ENCODE assay signal across 8 cellular contexts in the genomic region with DNA sequence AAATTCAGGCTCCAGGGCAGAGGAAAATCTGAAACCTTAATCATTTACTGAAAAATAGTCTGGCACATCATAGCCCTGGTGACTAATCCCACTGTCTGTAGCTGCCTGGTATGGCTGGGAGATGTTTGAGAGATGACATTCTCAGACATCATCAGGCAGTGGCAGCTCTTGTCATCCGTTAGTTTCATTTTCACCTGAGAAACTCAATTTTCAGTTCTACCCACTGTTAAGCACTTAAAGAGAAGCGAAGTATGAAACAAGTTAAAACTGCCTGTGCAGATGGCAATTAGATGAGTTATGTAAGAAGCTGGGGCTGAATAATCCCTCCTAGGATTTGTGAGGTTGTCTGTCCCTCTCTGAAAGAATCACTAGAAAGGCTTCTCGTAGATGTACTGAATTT.
DNase-seq lines count a peak whose midpoint lies in the region; ATAC-seq and TF ChIP-seq lines count a peak whose summit lies in the region.

No MANE protein-coding gene starts in this region.

- H4K20me1 ChIP-seq in IMR-90 (ENCODE audit: insufficient read depth, low read length) = no peaks in the 10 kb centered on the region

- peak overlapping the region; percentile 45 for H2BK20ac ChIP-seq in IMR-90 (ENCODE audit: low read depth, low read length)

- peak overlapping the region; percentile 51; the same call in 1 of the 3 replicates for H2BK15ac ChIP-seq in IMR-90 (ENCODE audit: low read depth, low read length)

- dilution Hi-C loops in IMR-90 (cut with HindIII; ENCODE audit: low sequenced_read_pairs, unreplicated experiment) = no loop called here

- H2BK120ac ChIP-seq in IMR-90 (ENCODE audit: low read depth, low read length) = peak overlapping the region; percentile 32

- peak overlapping the region; percentile 0; the same call in 1 of the 2 replicates for H3K18ac ChIP-seq in IMR-90 (ENCODE audit: low read depth, low read length)

- H3K36me3 ChIP-seq in IMR-90 (ENCODE audit: control insufficient read depth, insufficient read depth, low read length) = no peaks in the 10 kb centered on the region
- no peaks in the 10 kb centered on the region for H3K36me3 ChIP-seq in ovary
- H3K36me3 ChIP-seq in sigmoid colon = peaks cover 0 to 22% (median 4%) of the 10 kb centered on the region in 4 donors

- no peaks in the 10 kb centered on the region for H3K9me1 ChIP-seq in IMR-90 (ENCODE audit: insufficient read depth, low read length)

- POLR2A ChIA-PET in IMR-90 (lab: Charles Lee; ENCODE audit: unreplicated experiment) = no interaction called here

- TF ChIP-seq EP300 in ovary (IDR thresholded peaks at IDR 0.05) (no peak), sigmoid colon (IDR thresholded peaks at IDR 0.05) (no peak)

- H3K4me2 ChIP-seq in IMR-90 (ENCODE audit: low read depth, low read length) = peak overlapping the region; percentile 44

- H3K14ac ChIP-seq in IMR-90 (replicated peaks; ENCODE audit: low read depth, low read length) = no peak overlapping the region

- WGBS in IMR-90 (ENCODE audit: extremely low coverage in 2 of 2, insufficient read length in 1 of 2), 2 experiments = no CpG with 5 or more reads among the region's 3 CpGs
- 92 to 98% (median 98%) methylated on average over 3 of the region's 3 CpGs for WGBS in ovary, 3 donors
- WGBS in sigmoid colon, 2 donors = 90 to 96% methylated on average over 3 of the region's 3 CpGs

- BruUV-seq in IMR-90 (replicated peaks; lab: Mats Ljungman, UMichigan) = no TSS peak

- no peak for TF ChIP-seq RAD21 in IMR-90 (IDR thresholded peaks at IDR 0.05; ENCODE audit: low read length)

- peak overlapping the region; percentile 52 for H2BK5ac ChIP-seq in IMR-90 (ENCODE audit: low read depth, low read length, poor library complexity, severe bottlenecking)

- H3K4me1 ChIP-seq in IMR-90 (ENCODE audit: control insufficient read depth, insufficient read depth, low read length) (peaks cover 6% of the 10 kb centered on the region), ovary (ENCODE audit: insufficient read depth) (peaks cover 6% of the 10 kb centered on the region), sigmoid colon (no peaks in the 10 kb centered on the region)

- peak overlapping the region; percentile 54; the same call in 1 of the 2 replicates for H4K91ac ChIP-seq in IMR-90 (ENCODE audit: insufficient read depth, low read depth, low read length)

- peak overlapping the region; percentile 31 to 41; a peak in 2 of 4 replicates for H4K8ac ChIP-seq in IMR-90 (ENCODE audit: low read depth in 2 of 2, low read length in 2 of 2)

- intact Hi-C loops in IMR-90 (cut with micrococcal nuclease) (no loop called here), ovary (cut with DNase I) (no loop called here), sigmoid colon (cut with DNase I) (no loop called here)

- H3K4me3 ChIP-seq in IMR-90 (ENCODE audit: insufficient read depth, low read depth, low read length) (no peak overlapping the region; the same call in 1 of the 2 replicates), ovary (no peak overlapping the region), sigmoid colon (no peak overlapping the region)

- peak overlapping the region; percentile 12; the same call in 1 of the 2 replicates for H3K9ac ChIP-seq in IMR-90 (ENCODE audit: low read depth, low read length)

- no peaks in the 10 kb centered on the region for H3K27me3 ChIP-seq in IMR-90 (ENCODE audit: control insufficient read depth, insufficient read depth, low read length)
- no peaks in the 10 kb centered on the region for H3K27me3 ChIP-seq in ovary
- H3K27me3 ChIP-seq in sigmoid colon = no peaks in the 10 kb centered on the region

- H3K79me1 ChIP-seq in IMR-90 (ENCODE audit: low read depth in 1 of 2, low read length in 2 of 2) = no peaks in the 10 kb centered on the region

- DNase-seq in IMR-90 (peak; percentile 72), inferior parietal cortex (ENCODE audit: extremely low spot score) (peak; percentile 46), ovary (no peak), NCI-H510A (lab: John Stamatoyannopoulos, UW) (no peak), sigmoid colon (no peak), epidermal melanocyte (ENCODE audit: insufficient read length, low spot score) (no peak)

- H2AK5ac ChIP-seq in IMR-90 (ENCODE audit: low read depth, low read length) = no peak overlapping the region

- CTCF ChIA-PET in IMR-90 (lab: Yijun Ruan, JAX) = no interaction called here

- peak overlapping the region; percentile 8; the same call in 1 of the 2 replicates for H3K56ac ChIP-seq in IMR-90 (ENCODE audit: extremely low read depth, insufficient read depth, low read length)

- peak overlapping the region; percentile 12; the same call in 1 of the 2 replicates for H3K4ac ChIP-seq in IMR-90 (ENCODE audit: low read depth, low read length)

- TF ChIP-seq CTCF in IMR-90 (conservative IDR thresholded peaks at IDR 0.05; ENCODE audit: low read depth, low read length) (no peak), ovary (IDR thresholded peaks at IDR 0.05) (no peak), sigmoid colon (IDR thresholded peaks at IDR 0.05) (no peak)

- no peak overlapping the region for H2AK9ac ChIP-seq in IMR-90 (replicated peaks; ENCODE audit: low read depth, low read length, poor library complexity)

- peak overlapping the region; percentile 21 for H2AFZ ChIP-seq in IMR-90 (replicated peaks; ENCODE audit: low read length, poor library complexity)

- in situ Hi-C loops in IMR-90 (cut with MboI; ENCODE audit: low sequenced_read_pairs) = no loop called here

- H3K9me3 ChIP-seq in IMR-90 (ENCODE audit: control insufficient read depth, insufficient read depth, low read length) = no peaks in the 10 kb centered on the region
- no peaks in the 10 kb centered on the region for H3K9me3 ChIP-seq in ovary
- H3K9me3 ChIP-seq in sigmoid colon = no peaks in the 10 kb centered on the region

- H3K23ac ChIP-seq in IMR-90 (ENCODE audit: low read depth, low read length) = 0 out of 2 replicates have a peak overlapping the region, but pooled peaks have one; percentile 1

- ATAC-seq in GM18502 (IDR thresholded peaks at IDR 0.05; ENCODE audit: poor library complexity, unreplicated experiment) (peak; percentile 96), GM21723 (IDR thresholded peaks at IDR 0.05; ENCODE audit: unreplicated experiment) (peak; percentile 92), IMR-90 (ENCODE audit: low read depth) (peak; percentile 69)

- TF ChIP-seq POLR2A in IMR-90 (IDR thresholded peaks at IDR 0.05; ENCODE audit: low read depth, low read length) (no peak), ovary (IDR thresholded peaks at IDR 0.05) (no peak), sigmoid colon (IDR thresholded peaks at IDR 0.05) (no peak)

- H4K5ac ChIP-seq in IMR-90 (ENCODE audit: low read depth, low read length) = peak overlapping the region; percentile 58; the same call in 1 of the 2 replicates

- no peak overlapping the region for H3K27ac ChIP-seq in IMR-90 (ENCODE audit: insufficient read depth, low read length)
- H3K27ac ChIP-seq in ovary = no peak overlapping the region
- H3K27ac ChIP-seq in sigmoid colon = no peak overlapping the region

TF ChIP-seq in IMR-90, 13 proteins besides CTCF, POLR2A, EP300 and RAD21:
- TF ChIP-seq FOS (IDR thresholded peaks at IDR 0.05; ENCODE audit: low read depth, low read length) (0 out of 2 replicates have a peak, but pooled peaks have one; percentile 31), BHLHE40 (IDR thresholded peaks at IDR 0.05; ENCODE audit: low read depth, low read length) (no peak), MAZ (IDR thresholded peaks at IDR 0.05; ENCODE audit: borderline replicate concordance, low read depth, low read length) (no peak)

Comparison
In these comparisons a context has a peak if more than half of its experiments do, and no peak if none do; other contexts are left out.
1. DNase-seq: peak in IMR-90 (single experiment) and inferior parietal cortex (single experiment); none in ovary (0 of 5), NCI-H510A (single experiment), sigmoid colon (single experiment) and epidermal melanocyte (single experiment).
2. Peak in every context shown above with its lines, with median percentiles within 50 percentile points of each other: ATAC-seq.